ENCODE assay signal across 29 cellular contexts in the genomic region with DNA sequence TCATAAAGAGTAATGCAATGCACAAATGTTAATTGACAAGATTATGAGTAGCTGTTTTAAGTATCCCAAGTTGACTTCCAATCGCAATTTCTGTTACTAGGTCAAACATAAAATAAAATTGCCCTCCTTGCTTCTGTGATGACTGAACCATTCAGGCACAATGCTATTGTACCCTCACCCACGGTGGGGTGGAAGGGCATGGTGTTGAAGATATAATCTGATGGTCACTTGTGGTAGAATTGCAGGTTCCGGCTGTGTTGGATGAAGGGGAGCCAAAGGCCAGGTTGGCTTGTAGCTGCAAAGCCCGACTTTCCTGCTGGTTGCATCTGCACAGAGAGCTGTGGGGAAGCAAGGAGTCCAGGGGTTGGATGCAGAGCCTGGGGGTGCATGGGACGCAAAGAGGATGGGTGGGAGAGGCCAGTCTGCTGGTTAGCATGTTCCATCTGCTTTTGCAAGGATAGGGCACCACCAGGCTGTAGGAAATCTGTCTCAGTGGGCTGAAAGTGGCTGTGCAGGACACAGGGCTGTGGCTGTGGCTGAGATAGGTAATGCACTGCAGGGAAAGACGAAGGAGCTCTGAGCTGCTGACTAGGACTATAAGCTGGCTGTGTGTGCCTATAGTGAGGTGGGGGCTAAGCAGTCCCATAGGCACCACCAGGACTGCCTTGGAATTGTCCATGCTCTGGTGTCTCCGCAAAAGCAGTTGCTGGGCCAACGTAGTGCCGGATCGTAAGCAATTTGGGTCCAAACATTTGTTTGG.
"Had no signal": no experiment of that assay in that cellular context is flagged by ENCODE, and none has a peak within 500 bp of the region (broad histone marks: within the 10 kb centered on the region; RNA-seq: fewer than 3 reads in every experiment).

No MANE protein-coding gene starts in this region.

- H3K79me2 ChIP-seq: hepatocyte, parathyroid adenoma had no signal

- H3K4me1 ChIP-seq: esophagus muscularis mucosa, foreskin keratinocyte, gastroesophageal sphincter, heart left ventricle, left lung, parathyroid adenoma, prostate gland, right atrium auricular region, testis, tibial nerve, upper lobe of left lung had no signal

- H3K27me3 ChIP-seq: right atrium auricular region, testis, tibial nerve, upper lobe of left lung had no signal

- H3K9me3 Mint-ChIP-seq: dendritic cell treated with granulocyte-macrophage colony-stimulating factor and Interleukin-4, amounts not matched to agents 40 ng/mL and 50 ng/mL, for 4 days; mesothelial cell of epicardium; natural killer cell treated with Interleukin-12 subunit alpha and Interleukin-12 subunit beta and Interleukin-15 and Interleukin-18, amount 100 ng/mL, for 72 hours; neural crest cell; stimulated activated memory B cell treated with anti-CD40 and anti-IgM and Interleukin-4, amounts not matched to agents 10 μg/mL and 1 μg/mL and 100 μg/mL, for 72 hours had no signal

- H3K36me3 ChIP-seq: esophagus muscularis mucosa, gastroesophageal sphincter, heart left ventricle, left lung, prostate gland, right atrium auricular region, tibial nerve, upper lobe of left lung had no signal

- H3K4me3 Mint-ChIP-seq: dendritic cell treated with granulocyte-macrophage colony-stimulating factor and Interleukin-4, amounts not matched to agents 40 ng/mL and 50 ng/mL, for 4 days; mesothelial cell of epicardium; naive B cell; natural killer cell treated with Interleukin-12 subunit alpha and Interleukin-12 subunit beta and Interleukin-15 and Interleukin-18, amount 100 ng/mL, for 72 hours; neural crest cell; stimulated activated memory B cell treated with anti-CD40 and anti-IgM and Interleukin-4, amounts not matched to agents 10 μg/mL and 1 μg/mL and 100 μg/mL, for 72 hours had no signal

- H3K4me3 ChIP-seq: esophagus muscularis mucosa, gastroesophageal sphincter, heart left ventricle, hepatocyte, left lung, mucosa of descending colon, prostate gland, right atrium auricular region, testis, tibial nerve, upper lobe of left lung had no signal

- H3K27ac ChIP-seq: esophagus muscularis mucosa, foreskin keratinocyte, gastroesophageal sphincter, heart left ventricle, hepatocyte, left lung, parathyroid adenoma, prostate gland, right atrium auricular region, testis, tibial nerve, upper lobe of left lung had no signal

- H3K4me1 Mint-ChIP-seq: naive B cell; stimulated activated memory B cell treated with anti-CD40 and anti-IgM and Interleukin-4, amounts not matched to agents 10 μg/mL and 1 μg/mL and 100 μg/mL, for 72 hours had no signal

- H2AFZ ChIP-seq: hepatocyte, parathyroid adenoma had no signal

- DNase-seq: effector memory CD4-positive, alpha-beta T cell; foreskin keratinocyte; heart left ventricle; left cardiac atrium; mesenchymal stem cell; mucosa of descending colon; naive B cell; stimulated activated CD4-positive, alpha-beta T cell treated with anti-CD3 and anti-CD28 coated beads, Interleukin-2, amount 100 ng/mL, for 24 hours; stimulated activated CD4-positive, alpha-beta T cell treated with anti-CD3 and anti-CD28 coated beads, Interleukin-4, amount 100 ng/mL, for 24 hours; stimulated activated naive CD8-positive, alpha-beta T cell treated with anti-CD3 and anti-CD28 coated beads, Interleukin-15, Interleukin-2, amounts not matched to agents 100 U/mL and 50 U/mL, for 24 hours; testis had no signal

- H3K9ac ChIP-seq: parathyroid adenoma had no signal

- FAIRE-seq: colon, endothelial cell of umbilical vein, urothelium cell line had no signal

- H3K4me2 ChIP-seq: hepatocyte had no signal

- H3K9me3 ChIP-seq: esophagus muscularis mucosa, gastroesophageal sphincter, heart left ventricle, left lung, mucosa of descending colon, prostate gland, right atrium auricular region, testis, tibial nerve, upper lobe of left lung had no signal

- H3K27ac Mint-ChIP-seq: dendritic cell treated with granulocyte-macrophage colony-stimulating factor and Interleukin-4, amounts not matched to agents 40 ng/mL and 50 ng/mL, for 4 days; mesothelial cell of epicardium; naive B cell; natural killer cell treated with Interleukin-12 subunit alpha and Interleukin-12 subunit beta and Interleukin-15 and Interleukin-18, amount 100 ng/mL, for 72 hours; stimulated activated memory B cell treated with anti-CD40 and anti-IgM and Interleukin-4, amounts not matched to agents 10 μg/mL and 1 μg/mL and 100 μg/mL, for 72 hours had no signal

- ATAC-seq: foreskin keratinocyte; gastroesophageal sphincter; heart left ventricle; left lung; mucosa of descending colon; sciatic nerve; stimulated activated memory B cell treated with anti-CD40 and anti-IgM and Interleukin-4, amounts not matched to agents 10 μg/mL and 1 μg/mL and 100 μg/mL, for 72 hours; stimulated activated naive CD8-positive, alpha-beta T cell treated with anti-CD3 and anti-CD28 coated beads, Interleukin-15, Interleukin-2, amounts not matched to agents 100 U/mL and 50 U/mL, for 24 hours had no signal

- H3K36me3 Mint-ChIP-seq: mesothelial cell of epicardium; naive B cell; natural killer cell treated with Interleukin-12 subunit alpha and Interleukin-12 subunit beta and Interleukin-15 and Interleukin-18, amount 100 ng/mL, for 72 hours; stimulated activated memory B cell treated with anti-CD40 and anti-IgM and Interleukin-4, amounts not matched to agents 10 μg/mL and 1 μg/mL and 100 μg/mL, for 72 hours had no signal
